In genomic region chr20:24952376-24953203, GRCh38 we compare ENCODE assay signal across 14 cellular contexts. TPM values are rescaled to one million over a fixed set of nuclear protein-coding genes. Genes with fewer than 3 reads are reported as not detected.
DNase-seq lines count a peak whose midpoint lies in the region; ATAC-seq, FAIRE-seq and TF ChIP-seq lines count a peak whose summit lies in the region.
"Had no signal": no experiment of that assay in that cellular context is flagged by ENCODE, and none has a peak within 500 bp of the region (broad histone marks: within the 10 kb centered on the region; RNA-seq: fewer than 3 reads in every experiment).

No MANE protein-coding gene starts in this region.

- ATAC-seq in natural killer cell (no peak), GM21360 (IDR thresholded peaks at IDR 0.05; ENCODE audit: unreplicated experiment) (no peak)

- no peak overlapping the region for H3K4me3 ChIP-seq in HL-60 (replicated peaks; ENCODE audit: insufficient read depth, low read length)
- H3K4me3 ChIP-seq: thoracic aorta had no signal

- TF ChIP-seq CTCF in HL-60 (IDR thresholded peaks at IDR 0.05; ENCODE audit: insufficient read depth, low read length): no peak
- TF ChIP-seq CTCF in natural killer cell (IDR thresholded peaks at IDR 0.05): no peak

- H3K27me3 Mint-ChIP-seq in activated T-helper 2 cell treated with anti-CD3 and anti-CD28 coated beads, Interferon-gamma antibody, Interleukin-2, Interleukin-4, amounts not matched to agents 10 μg/mL and 5 μg/mL and 100 μg/mL, durations not matched to agents 14 hours and 24 hours and 36 hours (ENCODE audit: low read depth): no peaks in the 10 kb centered on the region
- H3K27me3 Mint-ChIP-seq in natural killer cell (ENCODE audit: low read depth in 2 of 2): no peaks in the 10 kb centered on the region

- peak overlapping the region; percentile 94 for H3K4me3 Mint-ChIP-seq in activated T-helper 2 cell treated with anti-CD3 and anti-CD28 coated beads, Interferon-gamma antibody, Interleukin-2, Interleukin-4, amounts not matched to agents 10 μg/mL and 5 μg/mL and 100 μg/mL, durations not matched to agents 14 hours and 24 hours and 36 hours (ENCODE audit: low read depth)
- peak overlapping the region; percentile 95 for H3K4me3 Mint-ChIP-seq in natural killer cell
- H3K4me3 Mint-ChIP-seq: HFFc6, mesothelial cell of epicardium had no signal

- intact Hi-C loops in activated T-helper 2 cell treated with anti-CD3 and anti-CD28 coated beads, Interferon-gamma antibody, Interleukin-2, Interleukin-4, amounts not matched to agents 10 μg/mL and 5 μg/mL and 100 μg/mL, durations not matched to agents 14 hours and 24 hours and 36 hours (cut with micrococcal nuclease): no loop called here
- intact Hi-C loops in natural killer cell (cut with micrococcal nuclease): loop anchor here (10.0 kb wide), 3 partner anchors 808 to 1588 kb away; partner anchors contain the start of gene GZF1

- H3K4me1 Mint-ChIP-seq in activated T-helper 2 cell treated with anti-CD3 and anti-CD28 coated beads, Interferon-gamma antibody, Interleukin-2, Interleukin-4, amounts not matched to agents 10 μg/mL and 5 μg/mL and 100 μg/mL, durations not matched to agents 14 hours and 24 hours and 36 hours (ENCODE audit: low read depth): peaks cover 58% of the 10 kb centered on the region
- H3K4me1 Mint-ChIP-seq in natural killer cell: peaks cover 74 to 94% of the 10 kb centered on the region in 2 donors
- H3K4me1 Mint-ChIP-seq: mesothelial cell of epicardium had no signal

- no peaks in the 10 kb centered on the region for H3K27me3 ChIP-seq in HL-60 (ENCODE audit: insufficient read depth, poor library complexity, severe bottlenecking)

- H3K9me3 Mint-ChIP-seq in activated T-helper 2 cell treated with anti-CD3 and anti-CD28 coated beads, Interferon-gamma antibody, Interleukin-2, Interleukin-4, amounts not matched to agents 10 μg/mL and 5 μg/mL and 100 μg/mL, durations not matched to agents 14 hours and 24 hours and 36 hours: peaks cover 6% of the 10 kb centered on the region
- no peaks in the 10 kb centered on the region for H3K9me3 Mint-ChIP-seq in natural killer cell
- H3K9me3 Mint-ChIP-seq: HFFc6 had no signal

- peak overlapping the region; percentile 93 for H3K27ac ChIP-seq in HL-60 (replicated peaks)
- H3K27ac ChIP-seq: thoracic aorta had no signal

- H3K27ac Mint-ChIP-seq in activated T-helper 2 cell treated with anti-CD3 and anti-CD28 coated beads, Interferon-gamma antibody, Interleukin-2, Interleukin-4, amounts not matched to agents 10 μg/mL and 5 μg/mL and 100 μg/mL, durations not matched to agents 14 hours and 24 hours and 36 hours: peak overlapping the region; percentile 80
- peak overlapping the region; percentile 98 to 100 for H3K27ac Mint-ChIP-seq in natural killer cell
- H3K27ac Mint-ChIP-seq: HFFc6, mesothelial cell of epicardium had no signal

- H3K36me3 Mint-ChIP-seq in activated T-helper 2 cell treated with anti-CD3 and anti-CD28 coated beads, Interferon-gamma antibody, Interleukin-2, Interleukin-4, amounts not matched to agents 10 μg/mL and 5 μg/mL and 100 μg/mL, durations not matched to agents 14 hours and 24 hours and 36 hours (ENCODE audit: low read depth): peaks cover 78% of the 10 kb centered on the region
- H3K36me3 Mint-ChIP-seq in natural killer cell: no peaks in the 10 kb centered on the region
- H3K36me3 Mint-ChIP-seq: mesothelial cell of epicardium had no signal

- DNase-seq in NCI-H1694 treated with DMSO at 0.1 percent for 48 hours (lab: John Stamatoyannopoulos, UW) (peak; percentile 15), NCI-H1694 (lab: John Stamatoyannopoulos, UW) (no peak), HL-60 (ENCODE audit: low read depth in 1 of 2, low spot score in 1 of 2) (no peak), natural killer cell (peak; percentile 35), HUDEP-2 (lab: John Stamatoyannopoulos, UW; ENCODE audit: unreplicated experiment in 76 of 76) (no peak), HTR-8/SVneo (ENCODE audit: insufficient read length, low spot score) (no peak)
- no peak for DNase-seq in activated T-helper 2 cell treated with anti-CD3 and anti-CD28 coated beads, Interferon-gamma antibody, Interleukin-2, Interleukin-4, amounts not matched to agents 10 μg/mL and 5 μg/mL and 100 μg/mL, durations not matched to agents 14 hours and 24 hours and 36 hours (ENCODE audit: low spot score)
- DNase-seq: HFFc6, NCI-H1930 had no signal

- no peak for FAIRE-seq in HTR-8/SVneo (lab: Jason Lieb, UNC)
- FAIRE-seq: A204.1, RCC 7860 had no signal

RNA-seq across cellular contexts. Expression of gene CST7, which starts 3.5 kb away (rescaled TPM):
- 115 and 121 TPM in 2 replicates for total RNA-seq in activated T-helper 2 cell treated with anti-CD3 and anti-CD28 coated beads, Interferon-gamma antibody, Interleukin-2, Interleukin-4, amounts not matched to agents 10 μg/mL and 5 μg/mL and 100 μg/mL, durations not matched to agents 14 hours and 24 hours and 36 hours
- total RNA-seq in natural killer cell: 100 to 1,000 TPM; 590 to 700 (median 619) TPM
- total RNA-seq: HFFc6, mesothelial cell of epicardium had no signal

RNA-seq across cellular contexts. Expression of gene APMAP, which starts 40.0 kb away (rescaled TPM):
- 48.5 and 48.8 TPM in 2 replicates for total RNA-seq in activated T-helper 2 cell treated with anti-CD3 and anti-CD28 coated beads, Interferon-gamma antibody, Interleukin-2, Interleukin-4, amounts not matched to agents 10 μg/mL and 5 μg/mL and 100 μg/mL, durations not matched to agents 14 hours and 24 hours and 36 hours
- total RNA-seq in natural killer cell: 100 to 1,000 TPM; 205 to 212 (median 207) TPM

Comparison
In these comparisons a context has a peak if more than half of its experiments do, and no peak if none do; other contexts are left out.
1. DNase-seq: peak in NCI-H1694 treated with DMSO at 0.1 percent for 48 hours (single experiment) and natural killer cell (single experiment); none in NCI-H1694 (single experiment), HL-60 (0 of 2), activated T-helper 2 cell treated with anti-CD3 and anti-CD28 coated beads, Interferon-gamma antibody, Interleukin-2, Interleukin-4, amounts not matched to agents 10 μg/mL and 5 μg/mL and 100 μg/mL, durations not matched to agents 14 hours and 24 hours and 36 hours (single experiment), HUDEP-2 (0 of 76) and HTR-8/SVneo (single experiment).